Comparison of ENCODE assay signal across 3 cellular contexts in genomic region chr2:200566596-200566995, GRCh38. TPM values are rescaled to one million over a fixed set of nuclear protein-coding genes. Genes with fewer than 3 reads are reported as not detected.
"Had no signal": no experiment of that assay in that cellular context is flagged by ENCODE, and none has a peak within 500 bp of the region (broad histone marks: within the 10 kb centered on the region; RNA-seq: fewer than 3 reads in every experiment).

No MANE protein-coding gene starts in this region.

RNA-seq across cellular contexts. Expression of gene AOX1, which starts 19.2 kb away (rescaled TPM):
- total RNA-seq: activated naive CD8-positive, alpha-beta T cell treated with anti-CD3 and anti-CD28 coated beads, Interleukin-2, amount 10 ng/mL, durations not matched to agents 7 days and 5 days; activated T-helper 2 cell treated with anti-CD3 and anti-CD28 coated beads, Interferon-gamma antibody, Interleukin-2, Interleukin-4, amounts not matched to agents 10 μg/mL and 5 μg/mL and 100 μg/mL, durations not matched to agents 14 hours and 24 hours and 36 hours; cardiac muscle cell had no signal
- polyA plus RNA-seq: cardiac muscle cell had no signal
